ENCODE assay signal across 22 cellular contexts in genomic region chr6:53029761-53030160, GRCh38.
"Had no signal": no experiment of that assay in that cellular context is flagged by ENCODE, and none has a peak within 500 bp of the region (broad histone marks: within the 10 kb centered on the region; RNA-seq: fewer than 3 reads in every experiment).

No MANE protein-coding gene starts in this region.

- H3K27me3 Mint-ChIP-seq: activated naive CD4-positive, alpha-beta T cell treated with anti-CD3 and anti-CD28 coated beads, Interleukin-2, amount 50 U/mL, for 24 hours; brain; stimulated activated naive B cell treated with anti-CD40 and anti-IgM and Interleukin-4, amounts not matched to agents 10 μg/mL and 1 μg/mL and 100 μg/mL, for 72 hours had no signal

- ATAC-seq: natural killer cell; psoas muscle; right cardiac atrium; stimulated activated naive B cell treated with anti-CD40 and anti-IgM and Interleukin-4, amounts not matched to agents 10 μg/mL and 1 μg/mL and 100 μg/mL, for 72 hours had no signal

- H3K4me1 Mint-ChIP-seq: activated naive CD4-positive, alpha-beta T cell treated with anti-CD3 and anti-CD28 coated beads, Interleukin-2, amount 50 U/mL, for 24 hours; neural progenitor cell; stimulated activated naive B cell treated with anti-CD40 and anti-IgM and Interleukin-4, amounts not matched to agents 10 μg/mL and 1 μg/mL and 100 μg/mL, for 72 hours had no signal

- DNase-seq: activated CD4-positive, alpha-beta T cell treated with anti-CD3 and anti-CD28 coated beads for 48 hours; activated CD4-positive, alpha-beta T cell treated with anti-CD3 and anti-CD28 coated beads, Interleukin-2, amount 50 U/mL, for 48 hours; activated CD8-positive, alpha-beta memory T cell treated with anti-CD3 and anti-CD28 coated beads for 24 hours; aorta; dorsolateral prefrontal cortex; effector memory CD4-positive, alpha-beta T cell; islet precursor cell; left ventricle myocardium inferior; mesendoderm; natural killer cell; occipital lobe; psoas muscle; right cardiac atrium; stimulated activated CD4-positive, alpha-beta T cell treated with anti-CD3 and anti-CD28 coated beads, Interleukin-15, amount 100 ng/mL, for 24 hours; stimulated activated CD4-positive, alpha-beta T cell treated with anti-CD3 and anti-CD28 coated beads, Interleukin-2, amount 100 ng/mL, for 24 hours; stimulated activated naive B cell treated with anti-CD40 and anti-IgM and Interleukin-4, amounts not matched to agents 10 μg/mL and 1 μg/mL and 100 μg/mL, for 72 hours; T-helper 1 cell; tibial artery had no signal

- H3K4me3 Mint-ChIP-seq: activated naive CD4-positive, alpha-beta T cell treated with anti-CD3 and anti-CD28 coated beads, Interleukin-2, amount 50 U/mL, for 24 hours; brain; natural killer cell; neural progenitor cell; stimulated activated naive B cell treated with anti-CD40 and anti-IgM and Interleukin-4, amounts not matched to agents 10 μg/mL and 1 μg/mL and 100 μg/mL, for 72 hours; T-helper 2 cell treated with Interferon-gamma antibody and Interleukin-4, amounts not matched to agents 5 μg/mL and 100 μg/mL, for 36 hours had no signal

- H3K27ac Mint-ChIP-seq: activated naive CD4-positive, alpha-beta T cell treated with anti-CD3 and anti-CD28 coated beads, Interleukin-2, amount 50 U/mL, for 24 hours; brain; natural killer cell; neural progenitor cell; stimulated activated naive B cell treated with anti-CD40 and anti-IgM and Interleukin-4, amounts not matched to agents 10 μg/mL and 1 μg/mL and 100 μg/mL, for 72 hours; T-helper 2 cell treated with Interferon-gamma antibody and Interleukin-4, amounts not matched to agents 5 μg/mL and 100 μg/mL, for 36 hours had no signal

- H3K9me3 Mint-ChIP-seq: activated naive CD4-positive, alpha-beta T cell treated with anti-CD3 and anti-CD28 coated beads, Interleukin-2, amount 50 U/mL, for 24 hours; brain; natural killer cell; neural progenitor cell; stimulated activated naive B cell treated with anti-CD40 and anti-IgM and Interleukin-4, amounts not matched to agents 10 μg/mL and 1 μg/mL and 100 μg/mL, for 72 hours; T-helper 2 cell treated with Interferon-gamma antibody and Interleukin-4, amounts not matched to agents 5 μg/mL and 100 μg/mL, for 36 hours had no signal
